Comparison of ENCODE assay signal across 18 cellular contexts in genomic region chr7:101991860-101992259, GRCh38.
"Had no signal": no experiment of that assay in that cellular context is flagged by ENCODE, and none has a peak within 500 bp of the region (broad histone marks: within the 10 kb centered on the region; RNA-seq: fewer than 3 reads in every experiment).

No MANE protein-coding gene starts in this region.

- H3K36me3 Mint-ChIP-seq: activated naive CD4-positive, alpha-beta T cell treated with anti-CD3 and anti-CD28 coated beads, Interleukin-2, amount 50 U/mL, for 72 hours had no signal

- ATAC-seq: effector memory CD8-positive, alpha-beta T cell; sciatic nerve had no signal

- H3K4me3 Mint-ChIP-seq: effector memory CD8-positive, alpha-beta T cell; T-helper 1 cell treated with Interleukin-12 subunit alpha and Interleukin-12 subunit beta and Interleukin-4 antibody, amounts not matched to agents 30 μg/mL and 1 μg/mL, for 36 hours had no signal

- H3K27me3 ChIP-seq: testis, upper lobe of left lung had no signal

- H2AFZ ChIP-seq: parathyroid adenoma had no signal

- H3K9me3 Mint-ChIP-seq: activated naive CD4-positive, alpha-beta T cell treated with anti-CD3 and anti-CD28 coated beads, Interleukin-2, amount 50 U/mL, for 72 hours; activated T-cell treated with anti-CD3 and anti-CD28 coated beads, Interleukin-2, amount 50 U/mL, for 72 hours; effector memory CD8-positive, alpha-beta T cell; naive thymus-derived CD8-positive, alpha-beta T cell; T-helper 1 cell treated with Interleukin-12 subunit alpha and Interleukin-12 subunit beta and Interleukin-4 antibody, amounts not matched to agents 30 μg/mL and 1 μg/mL, for 36 hours had no signal

- H3K4me1 ChIP-seq: testis, upper lobe of left lung had no signal

- H3K4me2 ChIP-seq: smooth muscle cell had no signal

- H3K9me3 ChIP-seq: testis, upper lobe of left lung had no signal

- H3K27ac Mint-ChIP-seq: activated T-cell treated with anti-CD3 and anti-CD28 coated beads, Interleukin-2, amount 50 U/mL, for 72 hours; T-helper 1 cell treated with Interleukin-12 subunit alpha and Interleukin-12 subunit beta and Interleukin-4 antibody, amounts not matched to agents 30 μg/mL and 1 μg/mL, for 36 hours had no signal

- H3K27me3 Mint-ChIP-seq: effector memory CD8-positive, alpha-beta T cell; naive thymus-derived CD8-positive, alpha-beta T cell had no signal

- H3K9ac ChIP-seq: parathyroid adenoma had no signal

- DNase-seq: activated CD4-positive, alpha-beta T cell treated with anti-CD3 and anti-CD28 coated beads, Interleukin-2, amount 50 U/mL, for 4 hours; activated CD4-positive, CD25-positive, alpha-beta regulatory T cell treated with anti-CD3 and anti-CD28 coated beads, Interleukin-2, amount 50 U/mL, for 72 hours; activated gamma-delta T cell; activated T-cell treated with anti-CD3 and anti-CD28 coated beads, Interleukin-2, amount 50 U/mL, for 72 hours; dermis blood vessel endothelial cell; effector memory CD8-positive, alpha-beta T cell; foreskin fibroblast; mesendoderm; stimulated activated CD4-positive, alpha-beta T cell treated with anti-CD3 and anti-CD28 coated beads, Interleukin-4, amount 100 ng/mL, for 1 hour; testis; upper lobe of left lung had no signal

- H3K4me3 ChIP-seq: smooth muscle cell, testis, upper lobe of left lung had no signal

- H3K27ac ChIP-seq: epithelial cell of prostate, parathyroid adenoma, testis, upper lobe of left lung had no signal
